12 cellular contexts compared by ENCODE assay signal in the genomic region with DNA sequence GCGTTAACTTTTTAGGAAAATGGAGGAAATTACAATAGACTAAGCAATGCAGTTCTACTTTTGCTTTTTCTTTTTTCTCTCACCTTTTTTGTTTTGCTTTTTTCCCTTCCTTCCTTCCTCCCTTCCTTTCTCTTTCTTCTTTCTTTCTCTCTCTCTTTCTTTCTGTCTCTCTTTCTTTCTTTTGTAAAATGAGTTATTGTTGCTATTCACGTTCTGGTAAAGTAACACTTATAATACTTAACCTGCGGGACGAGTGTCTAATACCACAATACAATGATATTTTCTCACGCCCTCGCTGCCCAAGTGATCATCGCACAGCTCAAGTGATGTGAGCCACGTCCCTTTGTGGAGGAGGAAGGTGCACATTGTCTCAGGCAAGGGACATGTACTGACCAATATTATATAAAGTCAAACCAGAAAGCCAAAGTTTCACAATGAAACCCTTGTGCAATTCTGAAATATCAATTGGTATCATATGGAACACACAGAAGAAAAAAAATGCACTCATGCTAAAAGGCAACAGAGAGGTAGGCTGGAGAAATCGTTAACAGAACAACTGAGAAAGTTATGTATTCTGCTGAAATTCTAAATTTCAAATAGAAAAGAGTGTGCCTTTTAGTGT. TPM values are rescaled to one million over a fixed set of nuclear protein-coding genes. Genes with fewer than 3 reads are reported as not detected.
DNase-seq lines count a peak whose midpoint lies in the region; ATAC-seq, FAIRE-seq and TF ChIP-seq lines count a peak whose summit lies in the region.
"Had no signal": no experiment of that assay in that cellular context is flagged by ENCODE, and none has a peak within 500 bp of the region (broad histone marks: within the 10 kb centered on the region; RNA-seq: fewer than 3 reads in every experiment).

No MANE protein-coding gene starts in this region.

- TF ChIP-seq EP300 in H1 (IDR thresholded peaks at IDR 0.05; ENCODE audit: borderline replicate concordance in 1 of 2, low read depth in 2 of 2, low read length in 2 of 2), result no peak

- TF ChIP-seq CTCF in BE2C (IDR thresholded peaks at IDR 0.05; ENCODE audit: low read depth, low read length), result no peak
- no peak for TF ChIP-seq CTCF in IMR-90 (conservative IDR thresholded peaks at IDR 0.05; ENCODE audit: low read depth, low read length)
- TF ChIP-seq CTCF in H1 (IDR thresholded peaks at IDR 0.05; ENCODE audit: control extremely low read depth in 1 of 3, insufficient read depth in 1 of 3, low read depth in 1 of 3, low read length in 3 of 3), result no peak

- no TSS peak for BruUV-seq in IMR-90 (replicated peaks; lab: Mats Ljungman, UMichigan)

- CTCF ChIA-PET in IMR-90 (lab: Yijun Ruan, JAX) (no interaction called here), H1 (lab: Charles Lee; ENCODE audit: partially characterized antibody) (interaction anchor here (0.7 to 1.1 kb wide), 2 partner anchors 32 to 146 kb away, joined by 3 read pairs; no protein-coding TSS in a partner anchor)

- H3K23me2 ChIP-seq in H1 (ENCODE audit: low read depth, low read length), result peaks cover 8% of the 10 kb centered on the region

- DNase-seq in BE2C (no peak), IMR-90 (no peak), H1 (ENCODE audit: low read depth in 1 of 2, low spot score in 2 of 2) (no peak), AG08396 (ENCODE audit: low spot score) (no peak)
- no peak for DNase-seq in stimulated activated CD4-positive, alpha-beta T cell treated with anti-CD3 and anti-CD28 coated beads, Interleukin-4, amount 100 ng/mL, for 24 hours
- DNase-seq: T1000 had no signal

- H3K4me1 ChIP-seq in BE2C (no peaks in the 10 kb centered on the region; the same call in none of the 2 replicates), IMR-90 (ENCODE audit: control insufficient read depth, insufficient read depth, low read length) (peaks cover 2% of the 10 kb centered on the region; the same call in 1 of the 2 replicates), H1 (replicated peaks in 1 of 4; ENCODE audit: control insufficient read depth in 3 of 4, insufficient read depth in 4 of 4, low read length in 3 of 4) (peaks cover 0 to 3% (median under 1%) of the 10 kb centered on the region in 4 experiments; a peak in 3 of 7 replicates), neuron (ENCODE audit: insufficient read depth, low read length) (peaks cover 28% of the 10 kb centered on the region)

- H2BK5ac ChIP-seq in IMR-90 (ENCODE audit: low read depth, low read length, poor library complexity, severe bottlenecking) (no peak overlapping the region), H1 (ENCODE audit: low read depth, low read length) (no peak overlapping the region)

- H4K91ac ChIP-seq in IMR-90 (ENCODE audit: insufficient read depth, low read depth, low read length) (no peak overlapping the region), H1 (replicated peaks; ENCODE audit: insufficient read length, low read length) (no peak overlapping the region)

- no CpG with 5 or more reads among the region's 9 CpGs for WGBS in IMR-90 (ENCODE audit: extremely low coverage in 2 of 2, insufficient read length in 1 of 2), 2 experiments
- 66% methylated on average over 9 of the region's 9 CpGs; no CpG with 5 or more reads in 1 of the 2 experiments for WGBS in H1 (ENCODE audit: extremely low coverage in 1 of 2, insufficient coverage in 1 of 2, insufficient read length in 1 of 2, insufficient replicate concordance in 2 of 2, low coverage in 1 of 2, low lambda C conversion rate in 2 of 2, missing lambda C conversion rate in 1 of 2), 2 experiments

- H3K4me3 ChIP-seq in BE2C (ENCODE audit: low read depth, low read length), result peak overlapping the region; percentile 82
- no peak overlapping the region for H3K4me3 ChIP-seq in IMR-90 (ENCODE audit: insufficient read depth, low read depth, low read length)
- H3K4me3 ChIP-seq in H1 (ENCODE audit: extremely low read depth in 1 of 4, insufficient read depth in 2 of 4, low read depth in 3 of 4, low read length in 4 of 4), result peak overlapping the region; percentile 50 to 84 (median 76); a peak in 7 of 8 replicates
- peak overlapping the region; percentile 92 for H3K4me3 ChIP-seq in neuron (ENCODE audit: low read length)

- no peak for FAIRE-seq in H1 (lab: Jason Lieb, UNC)
- FAIRE-seq: endometrium, H54 had no signal

- POLR2A ChIA-PET in IMR-90 (lab: Charles Lee; ENCODE audit: unreplicated experiment) (no interaction called here), H1 (lab: Charles Lee; ENCODE audit: partially characterized antibody) (interaction anchor here (0.6 kb wide), 2 partner anchors 107 to 217 kb away, joined by 3 read pairs; no protein-coding TSS in a partner anchor)

- H3K4ac ChIP-seq in IMR-90 (ENCODE audit: low read depth, low read length) (no peak overlapping the region), H1 (replicated peaks; ENCODE audit: insufficient read length, low read depth, low read length) (no peak overlapping the region)

- intact Hi-C loops in IMR-90 (cut with micrococcal nuclease), result no loop called here

- in situ Hi-C loops in IMR-90 (cut with MboI; ENCODE audit: low sequenced_read_pairs), result no loop called here

- no peak overlapping the region for H2AFZ ChIP-seq in IMR-90 (replicated peaks; ENCODE audit: low read length, poor library complexity)
- peak overlapping the region; percentile 97 for H2AFZ ChIP-seq in H1 (ENCODE audit: low read length)
- H2AFZ ChIP-seq in neuron (ENCODE audit: low read depth, low read length), result peak overlapping the region; percentile 48

- no peaks in the 10 kb centered on the region for H3K36me3 ChIP-seq in BE2C
- no peaks in the 10 kb centered on the region for H3K36me3 ChIP-seq in IMR-90 (ENCODE audit: control insufficient read depth, insufficient read depth, low read length)
- H3K36me3 ChIP-seq in H1 (ENCODE audit: control insufficient read depth in 2 of 4, insufficient read depth in 4 of 4, low read length in 3 of 4), result no peaks in the 10 kb centered on the region; a peak in 1 of 8 replicates
- H3K36me3 ChIP-seq in neuron (ENCODE audit: insufficient read depth, low read length), result peaks cover 15% of the 10 kb centered on the region

- no peaks in the 10 kb centered on the region for H3K9me3 ChIP-seq in BE2C
- H3K9me3 ChIP-seq in IMR-90 (ENCODE audit: control insufficient read depth, insufficient read depth, low read length), result no peaks in the 10 kb centered on the region
- no peaks in the 10 kb centered on the region for H3K9me3 ChIP-seq in H1 (ENCODE audit: insufficient read depth in 2 of 2, low read depth in 1 of 2, low read length in 1 of 2)
- H3K9me3 ChIP-seq in neuron (ENCODE audit: low read length), result no peaks in the 10 kb centered on the region

- no peaks in the 10 kb centered on the region for H3K9me1 ChIP-seq in IMR-90 (ENCODE audit: insufficient read depth, low read length)

- H3K56ac ChIP-seq in IMR-90 (ENCODE audit: extremely low read depth, insufficient read depth, low read length) (no peak overlapping the region), H1 (replicated peaks; ENCODE audit: insufficient read length, low read depth, low read length) (no peak overlapping the region)

- H2BK12ac ChIP-seq in H1 (ENCODE audit: low read depth, low read length), result no peak overlapping the region

- dilution Hi-C loops in IMR-90 (cut with HindIII; ENCODE audit: low sequenced_read_pairs, unreplicated experiment), result no loop called here

- TF ChIP-seq POLR2A in IMR-90 (IDR thresholded peaks at IDR 0.05; ENCODE audit: low read depth, low read length) (no peak), H1 (IDR thresholded peaks at IDR 0.05; ENCODE audit: control extremely low read depth in 1 of 2, low read depth in 2 of 2, low read length in 2 of 2) (no peak)

- H2AK9ac ChIP-seq in IMR-90 (replicated peaks; ENCODE audit: low read depth, low read length, poor library complexity), result no peak overlapping the region

- H4K20me1 ChIP-seq in IMR-90 (ENCODE audit: insufficient read depth, low read length) (no peaks in the 10 kb centered on the region), H1 (replicated peaks in 1 of 2; ENCODE audit: control insufficient read depth in 1 of 2, insufficient read depth in 2 of 2, low read length in 2 of 2) (no peaks in the 10 kb centered on the region)

- no peak overlapping the region for H2BK20ac ChIP-seq in IMR-90 (ENCODE audit: low read depth, low read length)
- H2BK20ac ChIP-seq in H1 (ENCODE audit: low read length), result no peak overlapping the region

- TF ChIP-seq RAD21 in IMR-90 (IDR thresholded peaks at IDR 0.05; ENCODE audit: low read length) (no peak), H1 (IDR thresholded peaks at IDR 0.05 in 1 of 2, conservative IDR thresholded peaks at IDR 0.05 in 1 of 2; ENCODE audit: low read depth in 2 of 2, low read length in 2 of 2) (no peak)

- no peaks in the 10 kb centered on the region for H3K79me2 ChIP-seq in H1 (ENCODE audit: control insufficient read depth in 1 of 2, insufficient read depth in 2 of 2, low read length in 2 of 2)

- H3K79me1 ChIP-seq in IMR-90 (ENCODE audit: low read depth in 1 of 2, low read length in 2 of 2) (no peaks in the 10 kb centered on the region), H1 (ENCODE audit: low read depth, low read length) (no peaks in the 10 kb centered on the region; the same call in 1 of the 2 replicates)

- no peak overlapping the region for H2AK5ac ChIP-seq in IMR-90 (ENCODE audit: low read depth, low read length)
- H2AK5ac ChIP-seq in H1 (ENCODE audit: low read depth, low read length), result no peak overlapping the region; the same call in 1 of the 2 replicates

- peak overlapping the region; percentile 80 for H3K4me2 ChIP-seq in IMR-90 (ENCODE audit: low read depth, low read length)
- peak overlapping the region; percentile 69 to 88 for H3K4me2 ChIP-seq in H1 (ENCODE audit: insufficient read depth in 1 of 2, low read depth in 2 of 2, low read length in 2 of 2)

- H3K27me3 ChIP-seq in BE2C, result no peaks in the 10 kb centered on the region
- peaks cover 12% of the 10 kb centered on the region for H3K27me3 ChIP-seq in IMR-90 (ENCODE audit: control insufficient read depth, insufficient read depth, low read length)
- H3K27me3 ChIP-seq in H1 (replicated peaks in 1 of 4; ENCODE audit: control insufficient read depth in 3 of 4, extremely low read depth in 1 of 4, insufficient read depth in 3 of 4, low read length in 3 of 4), result peaks cover 0 to 5% (median 2%) of the 10 kb centered on the region in 4 experiments; a peak in 3 of 7 replicates
- no peaks in the 10 kb centered on the region for H3K27me3 ChIP-seq in neuron (ENCODE audit: insufficient read depth, low read length)

- H4K5ac ChIP-seq in IMR-90 (ENCODE audit: low read depth, low read length) (no peak overlapping the region), H1 (ENCODE audit: insufficient read length, low read depth, low read length) (no peak overlapping the region)

- no peak overlapping the region for H2BK15ac ChIP-seq in IMR-90 (ENCODE audit: low read depth, low read length)
- H2BK15ac ChIP-seq in H1 (ENCODE audit: low read length), result no peak overlapping the region

- no peak overlapping the region for H3K9ac ChIP-seq in IMR-90 (ENCODE audit: low read depth, low read length)
- H3K9ac ChIP-seq in H1 (replicated peaks in 1 of 4; ENCODE audit: extremely low read depth in 1 of 4, low read depth in 3 of 4, low read length in 3 of 4), result no peak overlapping the region; a peak in 1 of 7 replicates

- H3K23ac ChIP-seq in IMR-90 (ENCODE audit: low read depth, low read length), result no peak overlapping the region
- H3K23ac ChIP-seq in H1 (ENCODE audit: insufficient read length), result no peak overlapping the region

- H3K27ac ChIP-seq in IMR-90 (ENCODE audit: insufficient read depth, low read length), result no peak overlapping the region
- no peak overlapping the region for H3K27ac ChIP-seq in H1 (ENCODE audit: low read depth, low read length)

- H2BK120ac ChIP-seq in IMR-90 (ENCODE audit: low read depth, low read length) (no peak overlapping the region), H1 (replicated peaks; ENCODE audit: low read depth, low read length) (no peak overlapping the region)

- ATAC-seq in IMR-90 (ENCODE audit: low read depth) (no peak), HG03175 (IDR thresholded peaks at IDR 0.05; ENCODE audit: unreplicated experiment) (no peak), HG03460 (IDR thresholded peaks at IDR 0.05; ENCODE audit: unreplicated experiment) (no peak)

- no peak overlapping the region for H4K8ac ChIP-seq in IMR-90 (ENCODE audit: low read depth in 2 of 2, low read length in 2 of 2)
- H4K8ac ChIP-seq in H1 (ENCODE audit: extremely low read depth, insufficient read depth, low read length), result no peak overlapping the region

- H3K18ac ChIP-seq in IMR-90 (ENCODE audit: low read depth, low read length) (no peak overlapping the region), H1 (ENCODE audit: extremely low read depth, low read length) (no peak overlapping the region)

- no peak overlapping the region for H3K14ac ChIP-seq in IMR-90 (replicated peaks; ENCODE audit: low read depth, low read length)
- no peak overlapping the region for H3K14ac ChIP-seq in H1 (ENCODE audit: insufficient read length)

RNA-seq across cellular contexts. Expression of gene JAM2, which starts 1.7 kb away (rescaled TPM):
- polyA plus RNA-seq in BE2C (2012; ENCODE audit: insufficient read depth, insufficient read length, low read depth), result 2.0 TPM
- 0.72 and 0.83 TPM in 2 replicates for total RNA-seq in IMR-90 (2012; rRNA removed)
- 2.0 and 2.1 TPM in 2 replicates for polyA plus RNA-seq in IMR-90 (2012; rRNA removed)
- polyA plus RNA-seq in IMR-90 (2012; cell fraction: cytosol; rRNA removed), result 0.50 and 0.59 TPM in 2 replicates
- 0.36 and 3.0 TPM in 2 replicates for polyA plus RNA-seq in IMR-90 (2012; cell fraction: nucleus; rRNA removed; ENCODE audit: low replicate concordance)
- total RNA-seq in H1 (2021; fragmentation: NEBNext Ultra II Directional; extraction: Animal tissue kit (Norgen Biotek cat#: 25700)), result 7.0 and 9.5 TPM in 2 replicates
- 3.0 and 4.9 TPM in 2 replicates for polyA plus RNA-seq in H1 (2011; rRNA removed)
- 4.0 TPM for polyA plus RNA-seq in H1 (2011; cell fraction: cytosol; rRNA removed)
- polyA plus RNA-seq in H1 (2011; cell fraction: nucleus; rRNA removed), result 3.6 TPM
- 4.9 to 7.7 TPM (median 6.0 TPM) in 4 replicates for polyA plus RNA-seq in H1 (2012, experiment 1 of 2)
- 3.6 TPM for polyA plus RNA-seq in H1 (2012, experiment 2 of 2)
- polyA plus RNA-seq in H1 (2013, experiment 1 of 2), result 5.9 TPM
- 7.5 TPM for polyA plus RNA-seq in H1 (2013, experiment 2 of 2)
- 3.4 and 3.8 TPM in 2 replicates for polyA minus RNA-seq in H1 (2011; rRNA and poly(A)+ RNA removed)
- polyA minus RNA-seq in H1 (2011; cell fraction: cytosol; rRNA and poly(A)+ RNA removed), result 4.0 TPM
- polyA minus RNA-seq in H1 (2011; cell fraction: nucleus; rRNA and poly(A)+ RNA removed), result 6.4 TPM
- total RNA-seq: G401 had no signal

RNA-seq across cellular contexts. Expression of gene MRPL39, which starts 33.5 kb away (rescaled TPM):
- polyA plus RNA-seq in BE2C (2012; ENCODE audit: insufficient read depth, insufficient read length, low read depth), result 14.1 TPM
- 20.6 and 40.0 TPM in 2 replicates for total RNA-seq in IMR-90 (2012; rRNA removed)
- polyA plus RNA-seq in IMR-90 (2012; rRNA removed) (15.2 and 15.4 TPM in 2 replicates), H1 (2011; rRNA removed) (11.1 and 20.3 TPM in 2 replicates)
- polyA plus RNA-seq in IMR-90 (2012; cell fraction: cytosol; rRNA removed), result 3.0 and 5.4 TPM in 2 replicates
- polyA plus RNA-seq in IMR-90 (2012; cell fraction: nucleus; rRNA removed; ENCODE audit: low replicate concordance), result 1.3 and 5.9 TPM in 2 replicates
- 43.2 and 45.0 TPM in 2 replicates for total RNA-seq in H1 (2021; fragmentation: NEBNext Ultra II Directional; extraction: Animal tissue kit (Norgen Biotek cat#: 25700))
- 28.1 TPM for polyA plus RNA-seq in H1 (2011; cell fraction: cytosol; rRNA removed)
- 12.8 TPM for polyA plus RNA-seq in H1 (2011; cell fraction: nucleus; rRNA removed)
- polyA plus RNA-seq in H1 (2012, experiment 1 of 2), result 38.8 to 58.6 TPM (median 41.5 TPM) in 4 replicates
- 8.9 TPM for polyA plus RNA-seq in H1 (2012, experiment 2 of 2)
- polyA plus RNA-seq in H1 (2013, experiment 1 of 2), result 47.4 TPM
- 48.7 TPM for polyA plus RNA-seq in H1 (2013, experiment 2 of 2)
- 14.9 and 16.7 TPM in 2 replicates for polyA minus RNA-seq in H1 (2011; rRNA and poly(A)+ RNA removed)
- 13.9 TPM for polyA minus RNA-seq in H1 (2011; cell fraction: cytosol; rRNA and poly(A)+ RNA removed)
- polyA minus RNA-seq in H1 (2011; cell fraction: nucleus; rRNA and poly(A)+ RNA removed), result 8.9 TPM
